Comparison of ENCODE assay signal across 9 cellular contexts in genomic region chr12:72264548-72265175, GRCh38. TPM values are rescaled to one million over a fixed set of nuclear protein-coding genes. Genes with fewer than 3 reads are reported as not detected.
DNase-seq lines count a peak whose midpoint lies in the region; ATAC-seq and TF ChIP-seq lines count a peak whose summit lies in the region.
"Had no signal": no experiment of that assay in that cellular context is flagged by ENCODE, and none has a peak within 500 bp of the region (broad histone marks: within the 10 kb centered on the region; RNA-seq: fewer than 3 reads in every experiment).

No MANE protein-coding gene starts in this region.

- no peak for DNase-seq in CD14-positive monocyte (ENCODE audit: low spot score)
- no peak for DNase-seq in HFF-Myc (ENCODE audit: extremely low read depth, low read depth)
- peak; percentile 14 for DNase-seq in SW480 (ENCODE audit: low spot score)
- peak; percentile 47 for DNase-seq in kidney tubule cell (ENCODE audit: low spot score)
- DNase-seq in NCI-H2196 (lab: John Stamatoyannopoulos, UW; ENCODE audit: unreplicated experiment), result no peak
- DNase-seq in stimulated activated naive CD8-positive, alpha-beta T cell treated with anti-CD3 and anti-CD28 coated beads, Interleukin-15, amount 100 ng/mL, for 72 hours, result no peak
- DNase-seq in cerebellar nuclear complex (lab: John Stamatoyannopoulos, UW), result no peak
- DNase-seq: NCI-H1436 had no signal

- H3K4me3 Mint-ChIP-seq in CD14-positive monocyte, result peak overlapping the region in 1 of 2 donors; percentile 30
- H3K4me3 Mint-ChIP-seq in stimulated activated naive CD8-positive, alpha-beta T cell treated with anti-CD3 and anti-CD28 coated beads, Interleukin-15, amount 100 ng/mL, for 72 hours, result no peak overlapping the region

- H3K9me3 Mint-ChIP-seq in CD14-positive monocyte, result peaks cover 0 to 3% (median 0%) of the 10 kb centered on the region in 7 donors
- no peaks in the 10 kb centered on the region for H3K9me3 Mint-ChIP-seq in stimulated activated naive CD8-positive, alpha-beta T cell treated with anti-CD3 and anti-CD28 coated beads, Interleukin-15, amount 100 ng/mL, for 72 hours

- TF ChIP-seq CTCF in CD14-positive monocyte (IDR thresholded peaks at IDR 0.05) (peak; percentile 30), HFF-Myc (IDR thresholded peaks at IDR 0.05; ENCODE audit: low read depth, low read length, missing control alignments) (peak; percentile 42)

- intact Hi-C loops in CD14-positive monocyte (cut with micrococcal nuclease), result no loop called here

- no peak for ATAC-seq in stimulated activated naive CD8-positive, alpha-beta T cell treated with anti-CD3 and anti-CD28 coated beads, Interleukin-15, amount 100 ng/mL, for 72 hours
- ATAC-seq in GM19351 (IDR thresholded peaks at IDR 0.05; ENCODE audit: unreplicated experiment), result no peak

- H3K4me3 ChIP-seq in HFF-Myc (replicated peaks; ENCODE audit: low read depth, low read length), result no peak overlapping the region

- H3K4me1 Mint-ChIP-seq in CD14-positive monocyte, result no peaks in the 10 kb centered on the region
- H3K4me1 Mint-ChIP-seq in stimulated activated naive CD8-positive, alpha-beta T cell treated with anti-CD3 and anti-CD28 coated beads, Interleukin-15, amount 100 ng/mL, for 72 hours, result no peaks in the 10 kb centered on the region

- H3K27me3 Mint-ChIP-seq in CD14-positive monocyte (ENCODE audit: low read depth in 3 of 3), result peaks cover 6 to 30% (median 19%) of the 10 kb centered on the region in 3 donors
- H3K27me3 Mint-ChIP-seq in stimulated activated naive CD8-positive, alpha-beta T cell treated with anti-CD3 and anti-CD28 coated beads, Interleukin-15, amount 100 ng/mL, for 72 hours, result peaks cover 9% of the 10 kb centered on the region

- H3K36me3 Mint-ChIP-seq in CD14-positive monocyte, result no peaks in the 10 kb centered on the region

- H3K27ac Mint-ChIP-seq in CD14-positive monocyte, result no peak overlapping the region
- H3K27ac Mint-ChIP-seq in stimulated activated naive CD8-positive, alpha-beta T cell treated with anti-CD3 and anti-CD28 coated beads, Interleukin-15, amount 100 ng/mL, for 72 hours, result no peak overlapping the region

RNA-seq across cellular contexts. Expression of gene TRHDE, which starts 7.5 kb away (rescaled TPM):
- not detected for polyA plus RNA-seq in CD14-positive monocyte

Comparison
In these comparisons a context has a peak if more than half of its experiments do, and no peak if none do; other contexts are left out.
1. DNase-seq: peak in SW480 (single experiment) and kidney tubule cell (single experiment); none in CD14-positive monocyte (single experiment), HFF-Myc (single experiment), NCI-H2196 (single experiment), stimulated activated naive CD8-positive, alpha-beta T cell treated with anti-CD3 and anti-CD28 coated beads, Interleukin-15, amount 100 ng/mL, for 72 hours (0 of 2) and cerebellar nuclear complex (0 of 2).